In the genomic region with DNA sequence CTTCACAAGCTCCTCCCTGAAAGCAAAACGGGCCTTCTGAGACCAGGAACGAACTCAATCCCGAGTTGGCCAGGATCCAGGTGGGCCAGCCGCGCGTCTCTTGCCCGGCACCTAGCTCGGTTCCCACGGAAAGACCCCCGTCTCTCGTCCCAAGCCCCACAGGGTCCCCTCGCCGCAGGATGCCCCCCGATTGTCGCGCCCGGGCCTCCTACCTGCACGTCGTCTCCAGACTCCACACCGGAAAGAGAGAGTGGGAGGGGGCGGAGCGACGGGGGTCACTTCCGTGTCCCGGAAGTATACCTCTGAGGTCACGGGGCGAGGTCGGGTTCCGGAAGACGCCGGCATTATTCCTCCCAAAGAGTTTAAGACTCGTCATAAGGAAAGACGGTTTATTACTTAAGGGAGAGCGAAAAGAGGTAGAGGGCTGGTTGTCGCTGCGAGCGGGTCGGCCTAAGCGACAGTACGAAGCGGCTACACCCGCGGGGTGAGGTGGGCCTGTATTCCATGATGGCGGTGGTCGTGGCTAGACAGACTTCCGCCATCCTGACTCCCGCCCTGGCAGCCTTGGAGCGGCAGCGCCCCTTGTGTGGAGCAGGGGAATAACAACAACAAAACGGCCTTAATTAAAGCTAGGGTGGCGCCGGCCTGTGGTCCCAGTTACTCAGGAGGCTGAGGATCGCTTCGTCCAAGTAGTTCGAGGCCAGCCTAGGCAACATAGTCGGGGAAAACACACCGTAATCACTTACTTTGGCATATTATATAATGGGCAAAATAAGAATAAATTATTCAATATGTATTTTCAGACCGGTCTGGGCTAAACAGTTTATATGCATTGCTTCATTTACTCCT, we compare ENCODE assay signal across 1 cellular context.
TF ChIP-seq lines count a peak whose summit lies in the region.

A gene (minus strand): TSS at position 249 of the 849 bp plus-strand sequence. CDS start 2,006 bp downstream, outside the sequence.

TF ChIP-seq in IMR-90, 13 proteins besides CTCF, POLR2A, EP300 and RAD21 (continued from another document):
- TF ChIP-seq, protein P1, sequence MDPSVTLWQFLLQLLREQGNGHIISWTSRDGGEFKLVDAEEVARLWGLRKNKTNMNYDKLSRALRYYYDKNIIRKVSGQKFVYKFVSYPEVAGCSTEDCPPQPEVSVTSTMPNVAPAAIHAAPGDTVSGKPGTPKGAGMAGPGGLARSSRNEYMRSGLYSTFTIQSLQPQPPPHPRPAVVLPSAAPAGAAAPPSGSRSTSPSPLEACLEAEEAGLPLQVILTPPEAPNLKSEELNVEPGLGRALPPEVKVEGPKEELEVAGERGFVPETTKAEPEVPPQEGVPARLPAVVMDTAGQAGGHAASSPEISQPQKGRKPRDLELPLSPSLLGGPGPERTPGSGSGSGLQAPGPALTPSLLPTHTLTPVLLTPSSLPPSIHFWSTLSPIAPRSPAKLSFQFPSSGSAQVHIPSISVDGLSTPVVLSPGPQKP (IDR thresholded peaks at IDR 0.05; ENCODE audit: borderline replicate concordance, low read depth, low read length), result no peak
- TF ChIP-seq NFE2L2 (IDR thresholded peaks at IDR 0.05; ENCODE audit: low read depth, low read length) (no peak), CEBPB (IDR thresholded peaks at IDR 0.05; ENCODE audit: low read depth, low read length) (no peak), RCOR1 (IDR thresholded peaks at IDR 0.05; ENCODE audit: insufficient replicate concordance, low read length) (peak; percentile 91), SMC3 (IDR thresholded peaks at IDR 0.05; ENCODE audit: low read depth, low read length) (peak; percentile 28), MAZ (IDR thresholded peaks at IDR 0.05; ENCODE audit: borderline replicate concordance, low read depth, low read length) (peak; percentile 92), MAFK (IDR thresholded peaks at IDR 0.05; ENCODE audit: low read depth, low read length) (no peak), RFX5 (IDR thresholded peaks at IDR 0.05; ENCODE audit: low read depth, low read length) (no peak), FOS (IDR thresholded peaks at IDR 0.05; ENCODE audit: low read depth, low read length) (no peak), MXI1 (IDR thresholded peaks at IDR 0.05; ENCODE audit: borderline replicate concordance, low read depth, low read length) (no peak; the same call in 1 of the 2 replicates), CHD1 (IDR thresholded peaks at IDR 0.05; ENCODE audit: low read depth, low read length) (peak; percentile 66; the same call in 1 of the 2 replicates)
- TF ChIP-seq, protein P2, sequence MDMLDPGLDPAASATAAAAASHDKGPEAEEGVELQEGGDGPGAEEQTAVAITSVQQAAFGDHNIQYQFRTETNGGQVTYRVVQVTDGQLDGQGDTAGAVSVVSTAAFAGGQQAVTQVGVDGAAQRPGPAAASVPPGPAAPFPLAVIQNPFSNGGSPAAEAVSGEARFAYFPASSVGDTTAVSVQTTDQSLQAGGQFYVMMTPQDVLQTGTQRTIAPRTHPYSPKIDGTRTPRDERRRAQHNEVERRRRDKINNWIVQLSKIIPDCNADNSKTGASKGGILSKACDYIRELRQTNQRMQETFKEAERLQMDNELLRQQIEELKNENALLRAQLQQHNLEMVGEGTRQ (IDR thresholded peaks at IDR 0.05; ENCODE audit: low read depth, low read length), result peak; percentile 75
